ENCODE assay signal across 12 cellular contexts in the genomic region with DNA sequence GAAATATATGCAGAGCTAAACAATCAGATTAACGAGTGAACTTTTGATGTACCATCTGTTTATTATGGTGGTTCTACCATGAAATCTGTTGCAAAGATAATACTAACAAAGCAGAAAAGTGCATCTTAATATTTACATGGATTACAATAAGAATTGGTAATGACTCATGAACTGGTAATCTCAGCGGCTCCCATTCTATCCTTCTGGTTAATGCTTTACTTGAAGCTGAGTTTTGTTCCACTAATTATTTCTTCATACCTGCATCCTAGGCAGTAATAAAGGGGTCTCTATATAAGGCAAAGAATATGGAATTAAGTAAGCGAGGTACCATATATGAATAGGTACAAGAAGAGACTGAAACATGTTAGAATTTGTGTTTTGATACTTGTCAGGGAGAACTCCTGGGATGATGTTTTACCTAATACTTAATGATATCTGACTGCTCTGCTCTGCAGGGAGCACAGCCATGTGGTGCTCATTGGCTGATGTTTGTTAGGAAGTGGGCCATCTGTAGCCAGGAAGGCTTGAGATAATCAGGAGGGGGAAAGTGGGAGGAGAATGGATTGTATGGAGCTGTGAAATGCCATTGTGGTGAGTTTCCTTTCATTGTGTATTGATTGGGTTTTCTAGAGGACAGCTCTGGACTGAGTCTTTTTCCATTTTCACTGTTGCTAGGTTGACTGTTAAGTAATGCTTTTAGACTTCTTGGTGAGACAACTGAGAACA. TPM values are rescaled to one million over a fixed set of nuclear protein-coding genes. Genes with fewer than 3 reads are reported as not detected.
DNase-seq lines count a peak whose midpoint lies in the region; ATAC-seq and TF ChIP-seq lines count a peak whose summit lies in the region.
"Had no signal": no experiment of that assay in that cellular context is flagged by ENCODE, and none has a peak within 500 bp of the region (broad histone marks: within the 10 kb centered on the region; RNA-seq: fewer than 3 reads in every experiment).

No MANE protein-coding gene starts in this region.

- ATAC-seq in body of pancreas (peak; percentile 78), HG03159 (IDR thresholded peaks at IDR 0.05; ENCODE audit: unreplicated experiment) (no peak)
- ATAC-seq: CD8-positive, alpha-beta T cell; stimulated activated naive CD8-positive, alpha-beta T cell treated with anti-CD3 and anti-CD28 coated beads, Interleukin-15, amount 100 ng/mL, for 72 hours had no signal

- H3K9me2 ChIP-seq in MM.1S (replicated peaks; ENCODE audit: insufficient read depth, low read length) = no peaks in the 10 kb centered on the region

- no peaks in the 10 kb centered on the region for H4K20me1 ChIP-seq in MM.1S (ENCODE audit: insufficient read depth, low read length)

- no peak overlapping the region for H3K9ac ChIP-seq in MM.1S (ENCODE audit: low read length)

- no peak overlapping the region for H3K4me2 ChIP-seq in MM.1S (ENCODE audit: low read depth, low read length)

- H3K27me3 ChIP-seq in body of pancreas (no peaks in the 10 kb centered on the region), MM.1S (replicated peaks; ENCODE audit: insufficient read depth, low read length) (no peaks in the 10 kb centered on the region)
- H3K27me3 ChIP-seq: spleen had no signal

- H2AFZ ChIP-seq in MM.1S (ENCODE audit: low read length) = no peak overlapping the region

- H3K9me3 ChIP-seq in body of pancreas (no peaks in the 10 kb centered on the region), MM.1S (replicated peaks; ENCODE audit: insufficient read depth, low read length) (no peaks in the 10 kb centered on the region)
- H3K9me3 ChIP-seq: spleen had no signal

- WGBS in body of pancreas, 2 donors = 75 to 78% methylated on average over 3 of the region's 3 CpGs

- no peaks in the 10 kb centered on the region for H3K36me3 ChIP-seq in body of pancreas (replicated peaks in 1 of 2; ENCODE audit: insufficient read depth in 1 of 2, low read depth in 2 of 2)
- H3K36me3 ChIP-seq in MM.1S (replicated peaks; ENCODE audit: insufficient read depth, low read length) = no peaks in the 10 kb centered on the region
- H3K36me3 ChIP-seq: spleen had no signal

- no peaks in the 10 kb centered on the region for H3K79me2 ChIP-seq in MM.1S (ENCODE audit: low read length)

- no peaks in the 10 kb centered on the region for H3F3A ChIP-seq in MM.1S (ENCODE audit: insufficient read depth, low read length)

- TF ChIP-seq POLR2A in body of pancreas (IDR thresholded peaks at IDR 0.05) = no peak

- intact Hi-C loops in body of pancreas (cut with DNase I) = no loop called here

- DNase-seq in AG08395 (ENCODE audit: low spot score) (peak; percentile 31), HCEC 1CT (peak; percentile 35), body of pancreas (peak in 3 of 4 donors; percentile 23 to 42 (median 38)), iPS-NIHi11 (ENCODE audit: low spot score) (peak; percentile 38), mesenteric fat pad (ENCODE audit: low spot score) (no peak), MM.1S (no peak)
- DNase-seq in activated T-cell treated with anti-CD3 and anti-CD28 coated beads, Interleukin-2, amount 50 U/mL, for 48 hours = no peak
- DNase-seq: aorta; CD8-positive, alpha-beta T cell; spleen; stimulated activated naive CD8-positive, alpha-beta T cell treated with anti-CD3 and anti-CD28 coated beads, Interleukin-15, amount 100 ng/mL, for 72 hours had no signal

- no peak for TF ChIP-seq CTCF in body of pancreas (IDR thresholded peaks at IDR 0.05)
- no peak for TF ChIP-seq CTCF in MM.1S (IDR thresholded peaks at IDR 0.05; ENCODE audit: low read length)

- H3K27ac ChIP-seq in body of pancreas (peak overlapping the region in 2 of 4 donors; percentile 7 to 41), MM.1S (ENCODE audit: low read length) (no peak overlapping the region)
- H3K27ac ChIP-seq: spleen had no signal

- H3K4me1 ChIP-seq in body of pancreas (peaks cover 13% of the 10 kb centered on the region), MM.1S (ENCODE audit: low read length) (no peaks in the 10 kb centered on the region)
- H3K4me1 ChIP-seq: spleen had no signal

- H3K4me3 ChIP-seq in body of pancreas = no peak overlapping the region
- H3K4me3 ChIP-seq in MM.1S (ENCODE audit: low read length) = no peak overlapping the region
- H3K4me3 ChIP-seq: spleen had no signal

RNA-seq across cellular contexts. Expression of a gene that starts 52.6 kb away (rescaled TPM):
- total RNA-seq in body of pancreas (10 to 100 TPM in 1 of 2 donors, 1 to 10 TPM in 1; 4.4 to 34.6 TPM), mesenteric fat pad (22.1 TPM)

Comparison
In these comparisons a context has a peak if more than half of its experiments do, and no peak if none do; other contexts are left out.
1. DNase-seq: peak in AG08395 (single experiment), HCEC 1CT (single experiment), body of pancreas (3 of 4) and iPS-NIHi11 (single experiment); none in mesenteric fat pad (single experiment), MM.1S (single experiment) and activated T-cell treated with anti-CD3 and anti-CD28 coated beads, Interleukin-2, amount 50 U/mL, for 48 hours (0 of 2).